In genomic region chr14:95535226-95536021, GRCh38 we compare ENCODE assay signal across 8 cellular contexts. TPM values are rescaled to one million over a fixed set of nuclear protein-coding genes. Genes with fewer than 3 reads are reported as not detected.
A peak's percentile ranks its signal among the peaks of the same experiment; 100 is the strongest.
DNase-seq lines count a peak whose midpoint lies in the region; ATAC-seq and TF ChIP-seq lines count a peak whose summit lies in the region.

No MANE protein-coding gene starts in this region.

- in situ Hi-C loops in KBM-7 (cut with MboI; ENCODE audit: low pct_unique_long_range_greater_than_20kb, low sequenced_read_pairs), result no loop called here

- peaks cover 85% of the 10 kb centered on the region for H3K79me2 ChIP-seq in OCI-LY1 (ENCODE audit: insufficient read depth, low read length)

- H4K20me1 ChIP-seq in OCI-LY1 (ENCODE audit: insufficient read depth, low read length), result no peaks in the 10 kb centered on the region

- peak overlapping the region; percentile 98 for H3K4me2 ChIP-seq in OCI-LY1 (ENCODE audit: low read length)

- peaks cover 38% of the 10 kb centered on the region for H3K4me1 ChIP-seq in CD8-positive, alpha-beta memory T cell (ENCODE audit: insufficient read depth, low read length)
- H3K4me1 ChIP-seq in OCI-LY1 (ENCODE audit: insufficient read depth, low read length, severe bottlenecking) (peaks cover 65% of the 10 kb centered on the region), endocrine pancreas (ENCODE audit: control insufficient read depth, insufficient read depth, low read length) (peaks cover 21% of the 10 kb centered on the region)

- peaks cover 0 to 21% (median 0%) of the 10 kb centered on the region in 3 donors for H3K36me3 Mint-ChIP-seq in CD8-positive, alpha-beta memory T cell
- no peaks in the 10 kb centered on the region for H3K36me3 Mint-ChIP-seq in neural crest cell (ENCODE audit: low read depth)

- H3K36me3 ChIP-seq in CD8-positive, alpha-beta memory T cell (ENCODE audit: insufficient read depth, low read length), result no peaks in the 10 kb centered on the region
- peaks cover 19% of the 10 kb centered on the region for H3K36me3 ChIP-seq in OCI-LY1 (ENCODE audit: insufficient read depth, low read length)
- H3K36me3 ChIP-seq in endocrine pancreas (ENCODE audit: control insufficient read depth, insufficient read depth, low read length), result no peaks in the 10 kb centered on the region

- peak; percentile 2 for ATAC-seq in GM21447 (IDR thresholded peaks at IDR 0.05; ENCODE audit: unreplicated experiment)

- H3K9ac ChIP-seq in OCI-LY1 (ENCODE audit: low read length) (peak overlapping the region; percentile 93), endocrine pancreas (ENCODE audit: control insufficient read depth, insufficient read depth, low read length) (peak overlapping the region; percentile 65)

- H3K4me1 Mint-ChIP-seq in CD8-positive, alpha-beta memory T cell, result peaks cover 62 to 87% (median 80%) of the 10 kb centered on the region in 3 donors
- peaks cover 63% of the 10 kb centered on the region for H3K4me1 Mint-ChIP-seq in neural crest cell

- POLR2A ChIA-PET in CD8-positive, alpha-beta memory T cell (lab: Charles Lee), result interaction anchor here (1.5 to 2.3 kb wide), 2 partner anchors 17 to 19 kb away, joined by 11 to 16 read pairs; partner anchors contain the start of gene SYNE3

- peak overlapping the region; percentile 44 to 96 (median 92) for H3K27ac Mint-ChIP-seq in CD8-positive, alpha-beta memory T cell
- H3K27ac Mint-ChIP-seq in neural crest cell (ENCODE audit: unreplicated experiment), result peak overlapping the region; percentile 78

- CTCF ChIA-PET in CD8-positive, alpha-beta memory T cell (lab: Charles Lee), result interaction anchor here (1.2 to 4.6 kb wide), 8 partner anchors 9 to 93 kb away, joined by 3 to 22 read pairs (median 6); no protein-coding TSS in a partner anchor

- H3K27me3 ChIP-seq in CD8-positive, alpha-beta memory T cell (ENCODE audit: insufficient read depth, low read length, poor library complexity, severe bottlenecking), result no peaks in the 10 kb centered on the region
- H3K27me3 ChIP-seq in OCI-LY1 (ENCODE audit: insufficient read depth, low read length) (no peaks in the 10 kb centered on the region), endocrine pancreas (ENCODE audit: control insufficient read depth, insufficient read depth, low read length) (no peaks in the 10 kb centered on the region)

- H3K9me3 ChIP-seq in CD8-positive, alpha-beta memory T cell (ENCODE audit: low read length), result no peaks in the 10 kb centered on the region
- no peaks in the 10 kb centered on the region for H3K9me3 ChIP-seq in OCI-LY1 (ENCODE audit: low read length)
- H3K9me3 ChIP-seq in endocrine pancreas (ENCODE audit: control insufficient read depth, low read length), result no peaks in the 10 kb centered on the region

- H3K27me3 Mint-ChIP-seq in CD8-positive, alpha-beta memory T cell, result peaks cover 0 to 4% of the 10 kb centered on the region in 2 donors
- no peaks in the 10 kb centered on the region for H3K27me3 Mint-ChIP-seq in neural crest cell (ENCODE audit: low read depth)

- peak overlapping the region; percentile 87 to 98 (median 92) for H3K4me3 Mint-ChIP-seq in CD8-positive, alpha-beta memory T cell
- H3K4me3 Mint-ChIP-seq in neural crest cell, result peak overlapping the region; percentile 94

- no peaks in the 10 kb centered on the region for H3K9me2 ChIP-seq in OCI-LY1 (ENCODE audit: low read depth, low read length)

- DNase-seq in CD8-positive, alpha-beta memory T cell, result peak in 1 of 5 donors; percentile 22
- DNase-seq in neural crest cell (ENCODE audit: low read depth, low spot score) (no peak), NCI-H524 treated with DMSO at 0.1 percent for 48 hours (lab: John Stamatoyannopoulos, UW) (no peak), KBM-7 (no peak), NCI-H226 (no peak)

- H3K4me3 ChIP-seq in CD8-positive, alpha-beta memory T cell (ENCODE audit: low read length), result peak overlapping the region; percentile 67
- H3K4me3 ChIP-seq in OCI-LY1 (ENCODE audit: low read depth, low read length, poor library complexity, severe bottlenecking), result peak overlapping the region; percentile 92
- peak overlapping the region; percentile 77 for H3K4me3 ChIP-seq in endocrine pancreas (ENCODE audit: control insufficient read depth, insufficient read depth, low read length)

- H3F3A ChIP-seq in OCI-LY1 (ENCODE audit: insufficient read depth, low read length), result no peaks in the 10 kb centered on the region

- no peak overlapping the region for H2AFZ ChIP-seq in OCI-LY1 (ENCODE audit: low read length)

- no peak for TF ChIP-seq CTCF in OCI-LY1 (IDR thresholded peaks at IDR 0.05; ENCODE audit: low read length)
- TF ChIP-seq CTCF in neural crest cell (conservative IDR thresholded peaks at IDR 0.05), result no peak

- peak overlapping the region; percentile 84 for H3K27ac ChIP-seq in CD8-positive, alpha-beta memory T cell (ENCODE audit: low read depth, low read length)
- H3K27ac ChIP-seq in OCI-LY1 (ENCODE audit: low read depth, low read length, poor library complexity, severe bottlenecking), result no peak overlapping the region

- no peaks in the 10 kb centered on the region for H3K9me3 Mint-ChIP-seq in CD8-positive, alpha-beta memory T cell
- no peaks in the 10 kb centered on the region for H3K9me3 Mint-ChIP-seq in neural crest cell

RNA-seq across cellular contexts. Expression of gene GLRX5, which starts 0.6 kb away (rescaled TPM):
- 10 to 100 TPM; 52.9 to 54.6 TPM for total RNA-seq in CD8-positive, alpha-beta memory T cell
- 72.9 TPM for polyA plus RNA-seq in CD8-positive, alpha-beta memory T cell
- total RNA-seq in neural crest cell, result 62.8 and 69.3 TPM in 2 replicates

RNA-seq across cellular contexts. Expression of gene SYNE3, which starts 19.0 kb away (rescaled TPM):
- 10 to 100 TPM; 37.6 to 39.7 TPM for total RNA-seq in CD8-positive, alpha-beta memory T cell
- 4.3 TPM for polyA plus RNA-seq in CD8-positive, alpha-beta memory T cell
- 0.82 and 0.96 TPM in 2 replicates for total RNA-seq in neural crest cell

Comparison
In these comparisons a context has a peak if more than half of its experiments do, and no peak if none do; other contexts are left out.
1. RNA of gene SYNE3, which starts 19.0 kb away (total RNA-seq): 37.6 to 39.7 TPM in CD8-positive, alpha-beta memory T cell; 0.82 to 0.96 TPM in neural crest cell; every median in the first group is over 10 times any median in the second.
2. Peak in every context shown above with its lines, with median percentiles within 50 percentile points of each other: H3K4me3 ChIP-seq.